Comparison of ENCODE assay signal across 2 cellular contexts in the genomic region with DNA sequence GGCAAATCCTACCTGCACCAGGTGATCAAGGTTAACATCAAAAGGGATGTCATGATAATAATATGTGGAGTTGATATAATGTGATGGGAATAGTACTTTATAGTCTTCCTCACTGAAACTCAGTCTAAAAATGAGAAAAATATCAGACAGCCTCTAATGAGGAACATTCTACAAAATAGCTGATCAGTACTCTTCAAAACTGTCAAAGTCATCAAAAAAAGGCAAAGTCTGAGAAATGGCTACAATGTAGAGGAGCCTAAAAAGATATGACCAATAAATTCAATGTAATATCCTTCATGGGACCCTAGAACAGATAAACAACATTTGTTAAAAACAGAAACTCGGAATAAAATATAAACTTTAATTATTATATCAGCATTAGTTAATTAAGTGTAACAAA.
TF ChIP-seq lines count a peak whose summit lies in the region.

No MANE protein-coding gene starts in this region.

TF ChIP-seq in HepG2, 621 proteins besides CTCF, POLR2A, EP300 and RAD21:
- peak; percentile 79 to 83 for TF ChIP-seq MAFK (conservative IDR thresholded peaks at IDR 0.05 in 1 of 2, IDR thresholded peaks at IDR 0.05 in 1 of 2; ENCODE audit: low read length in 2 of 2)
- TF ChIP-seq MTA3 (CRISPR knock-in tag; IDR thresholded peaks at IDR 0.05), result no peak
- peak; percentile 78 for TF ChIP-seq MAFF (IDR thresholded peaks at IDR 0.05; ENCODE audit: low read depth, low read length)
- TF ChIP-seq, protein P1, sequence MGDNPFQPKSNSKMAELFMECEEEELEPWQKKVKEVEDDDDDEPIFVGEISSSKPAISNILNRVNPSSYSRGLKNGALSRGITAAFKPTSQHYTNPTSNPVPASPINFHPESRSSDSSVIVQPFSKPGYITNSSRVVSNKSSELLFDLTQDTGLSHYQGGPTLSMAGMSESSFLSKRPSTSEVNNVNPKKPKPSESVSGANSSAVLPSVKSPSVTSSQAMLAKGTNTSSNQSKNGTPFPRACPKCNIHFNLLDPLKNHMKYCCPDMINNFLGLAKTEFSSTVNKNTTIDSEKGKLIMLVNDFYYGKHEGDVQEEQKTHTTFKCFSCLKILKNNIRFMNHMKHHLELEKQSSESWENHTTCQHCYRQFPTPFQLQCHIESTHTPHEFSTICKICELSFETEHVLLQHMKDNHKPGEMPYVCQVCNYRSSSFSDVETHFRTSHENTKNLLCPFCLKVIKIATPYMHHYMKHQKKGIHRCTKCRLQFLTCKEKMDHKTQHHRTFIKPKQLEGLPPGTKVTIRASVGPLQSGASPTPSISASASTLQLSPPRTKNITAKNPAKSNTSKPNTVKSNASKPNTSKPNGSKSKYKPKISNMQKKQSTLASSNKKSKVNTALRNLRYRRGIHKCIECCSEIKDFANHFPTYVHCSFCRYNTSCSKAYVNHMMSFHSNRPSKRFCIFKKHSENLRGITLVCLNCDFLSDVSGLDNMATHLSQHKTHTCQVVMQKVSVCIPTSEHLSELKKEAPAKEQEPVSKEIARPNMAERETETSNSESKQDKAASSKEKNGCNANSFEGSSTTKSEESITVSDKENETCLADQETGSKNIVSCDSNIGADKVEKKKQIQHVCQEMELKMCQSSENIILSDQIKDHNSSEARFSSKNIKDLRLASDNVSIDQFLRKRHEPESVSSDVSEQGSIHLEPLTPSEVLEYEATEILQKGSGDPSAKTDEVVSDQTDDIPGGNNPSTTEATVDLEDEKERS (CRISPR knock-in tag; IDR thresholded peaks at IDR 0.05), result no peak

TF ChIP-seq in IMR-90, 13 proteins besides CTCF, POLR2A, EP300 and RAD21:
- no peak for TF ChIP-seq CHD1 (IDR thresholded peaks at IDR 0.05; ENCODE audit: low read depth, low read length)
- TF ChIP-seq MAFK (IDR thresholded peaks at IDR 0.05; ENCODE audit: low read depth, low read length), result peak; percentile 41; the same call in 1 of the 2 replicates
